Comparison of ENCODE assay signal across 8 cellular contexts in genomic region chr3:174440741-174441587, GRCh38.
DNase-seq lines count a peak whose midpoint lies in the region; ATAC-seq and TF ChIP-seq lines count a peak whose summit lies in the region.

No MANE protein-coding gene starts in this region.

- peak overlapping the region; percentile 100 for H4K8ac ChIP-seq in mesenchymal stem cell (ENCODE audit: low read length)

- POLR2A ChIA-PET in activated CD4-positive, alpha-beta memory T cell treated with anti-CD3 and anti-CD28 coated beads, Interleukin-2, amount 10 ng/mL, durations not matched to agents 7 days and 5 days (lab: Charles Lee) = no interaction called here

- peak overlapping the region; percentile 92 to 98 for H3K18ac ChIP-seq in mesenchymal stem cell (ENCODE audit: low read depth in 1 of 2, low read length in 2 of 2)

- peak overlapping the region; percentile 45 for H3K4me2 ChIP-seq in mesenchymal stem cell (ENCODE audit: low read length, poor library complexity, severe bottlenecking)

- DNase-seq in AML-193 (lab: John Stamatoyannopoulos, UW) (peak; percentile 44 to 72), NCI-H345 (lab: John Stamatoyannopoulos, UW) (peak; percentile 74), endodermal cell (peak; percentile 94), mesenchymal stem cell (peak; percentile 91)
- DNase-seq in activated CD4-positive, alpha-beta memory T cell treated with anti-CD3 and anti-CD28 coated beads, Interleukin-2, amount 10 ng/mL, durations not matched to agents 7 days and 5 days = peak; percentile 32
- DNase-seq in stimulated activated CD8-positive, alpha-beta memory T cell treated with anti-CD3 and anti-CD28 coated beads, Interleukin-12 subunit alpha, Interleukin-12 subunit beta, amount 100 ng/mL, for 1 hour (ENCODE audit: low read depth) = peak; percentile 9

- H3K36me3 ChIP-seq in endodermal cell (ENCODE audit: control insufficient read depth, insufficient read depth, low read length) (no peaks in the 10 kb centered on the region), mesenchymal stem cell (ENCODE audit: control insufficient read depth in 1 of 2, insufficient read depth in 2 of 2, low read depth in 1 of 2, low read length in 2 of 2) (no peaks in the 10 kb centered on the region)

- H3K27ac ChIP-seq in endodermal cell (ENCODE audit: low read depth, low read length) (peak overlapping the region; percentile 92), mesenchymal stem cell (ENCODE audit: low read length, poor library complexity, severe bottlenecking) (peak overlapping the region; percentile 97)

- H3K4me3 Mint-ChIP-seq in activated CD4-positive, alpha-beta memory T cell treated with anti-CD3 and anti-CD28 coated beads, Interleukin-2, amount 10 ng/mL, durations not matched to agents 7 days and 5 days = peak overlapping the region; percentile 61
- H3K4me3 Mint-ChIP-seq in endodermal cell = peak overlapping the region; percentile 66

- H2BK12ac ChIP-seq in mesenchymal stem cell (ENCODE audit: low read length in 2 of 2) = peak overlapping the region in 1 of 2 experiments; percentile 83

- H3K4me1 ChIP-seq in endodermal cell (ENCODE audit: control insufficient read depth, insufficient read depth, low read length) = peaks cover 5% of the 10 kb centered on the region
- H3K4me1 ChIP-seq in mesenchymal stem cell (ENCODE audit: control insufficient read depth, insufficient read depth, low read depth, low read length) = no peaks in the 10 kb centered on the region

- H3K9ac ChIP-seq in endodermal cell (ENCODE audit: extremely low read depth, low read length, poor library complexity, severe bottlenecking) = peak overlapping the region; percentile 54
- peak overlapping the region; percentile 97 for H3K9ac ChIP-seq in mesenchymal stem cell (ENCODE audit: low read length)

- no peak overlapping the region for H3K27ac Mint-ChIP-seq in activated CD4-positive, alpha-beta memory T cell treated with anti-CD3 and anti-CD28 coated beads, Interleukin-2, amount 10 ng/mL, durations not matched to agents 7 days and 5 days
- peak overlapping the region; percentile 82 for H3K27ac Mint-ChIP-seq in endodermal cell

- H3K14ac ChIP-seq in mesenchymal stem cell (ENCODE audit: low read length in 2 of 2) = peak overlapping the region in 1 of 2 experiments; percentile 96

- H3K27me3 ChIP-seq in endodermal cell (ENCODE audit: control insufficient read depth, insufficient read depth, low read length, poor library complexity, severe bottlenecking) = peaks cover 15% of the 10 kb centered on the region
- H3K27me3 ChIP-seq in mesenchymal stem cell (ENCODE audit: control insufficient read depth in 1 of 2, insufficient read depth in 1 of 2, low read length in 2 of 2) = no peaks in the 10 kb centered on the region

- peaks cover 26% of the 10 kb centered on the region for H3K27me3 Mint-ChIP-seq in activated CD4-positive, alpha-beta memory T cell treated with anti-CD3 and anti-CD28 coated beads, Interleukin-2, amount 10 ng/mL, durations not matched to agents 7 days and 5 days
- H3K27me3 Mint-ChIP-seq in endodermal cell (ENCODE audit: insufficient read depth) = peaks cover 10% of the 10 kb centered on the region

- H2BK5ac ChIP-seq in mesenchymal stem cell (ENCODE audit: low read depth, low read length, poor library complexity, severe bottlenecking) = peak overlapping the region; percentile 54

- H3K4ac ChIP-seq in mesenchymal stem cell (ENCODE audit: low read depth in 1 of 2, low read length in 2 of 2) = peak overlapping the region; percentile 29 to 88

- peak overlapping the region in 1 of 2 experiments; percentile 94 for H3K23ac ChIP-seq in mesenchymal stem cell (ENCODE audit: low read length in 2 of 2)

- peak overlapping the region; percentile 87 for H2BK15ac ChIP-seq in mesenchymal stem cell (ENCODE audit: low read depth, poor library complexity, severe bottlenecking)

- WGBS in endodermal cell (ENCODE audit: insufficient coverage in 1 of 2, insufficient read length in 1 of 2), 2 experiments = 0 to 1% methylated on average over 56 to 107 of the region's 107 CpGs
- under 1% methylated on average over 81 of the region's 107 CpGs for WGBS in mesenchymal stem cell

- H3K9me3 ChIP-seq in endodermal cell (ENCODE audit: control insufficient read depth, low read length) (no peaks in the 10 kb centered on the region), mesenchymal stem cell (ENCODE audit: control insufficient read depth, low read length) (no peaks in the 10 kb centered on the region)

- CTCF ChIA-PET in activated CD4-positive, alpha-beta memory T cell treated with anti-CD3 and anti-CD28 coated beads, Interleukin-2, amount 10 ng/mL, durations not matched to agents 7 days and 5 days (lab: Charles Lee) = no interaction called here

- H3K36me3 Mint-ChIP-seq in activated CD4-positive, alpha-beta memory T cell treated with anti-CD3 and anti-CD28 coated beads, Interleukin-2, amount 10 ng/mL, durations not matched to agents 7 days and 5 days (ENCODE audit: low read depth) = no peaks in the 10 kb centered on the region
- no peaks in the 10 kb centered on the region for H3K36me3 Mint-ChIP-seq in endodermal cell (ENCODE audit: low read depth)

- H3K79me1 ChIP-seq in mesenchymal stem cell (replicated peaks; ENCODE audit: low read length, poor library complexity, severe bottlenecking) = peaks cover 2% of the 10 kb centered on the region

- H2AK5ac ChIP-seq in mesenchymal stem cell (ENCODE audit: low read length, severe bottlenecking) = no peak overlapping the region

- H3K4me1 Mint-ChIP-seq in activated CD4-positive, alpha-beta memory T cell treated with anti-CD3 and anti-CD28 coated beads, Interleukin-2, amount 10 ng/mL, durations not matched to agents 7 days and 5 days = peaks cover 5% of the 10 kb centered on the region
- peaks cover 22% of the 10 kb centered on the region for H3K4me1 Mint-ChIP-seq in endodermal cell

- H2BK120ac ChIP-seq in mesenchymal stem cell (ENCODE audit: low read depth, low read length) = peak overlapping the region; percentile 98

- H3K4me3 ChIP-seq in endodermal cell (ENCODE audit: low read length) (peak overlapping the region; percentile 83), mesenchymal stem cell (ENCODE audit: insufficient read depth in 1 of 2, low read depth in 1 of 2, low read length in 2 of 2) (peak overlapping the region; percentile 89 to 91)

- peak; percentile 20 for TF ChIP-seq CTCF in endodermal cell (conservative IDR thresholded peaks at IDR 0.05)

- H4K91ac ChIP-seq in mesenchymal stem cell (ENCODE audit: low read length) = peak overlapping the region; percentile 85

- peak overlapping the region; percentile 97 for H2AFZ ChIP-seq in mesenchymal stem cell (ENCODE audit: low read depth, low read length)

- H3K9me3 Mint-ChIP-seq in activated CD4-positive, alpha-beta memory T cell treated with anti-CD3 and anti-CD28 coated beads, Interleukin-2, amount 10 ng/mL, durations not matched to agents 7 days and 5 days = no peaks in the 10 kb centered on the region
- H3K9me3 Mint-ChIP-seq in endodermal cell = no peaks in the 10 kb centered on the region

- ATAC-seq in GM19035 (IDR thresholded peaks at IDR 0.05; ENCODE audit: unreplicated experiment) (peak; percentile 72), HG03354 (IDR thresholded peaks at IDR 0.05; ENCODE audit: poor library complexity, severe bottlenecking, unreplicated experiment) (peak; percentile 78)

Comparison
In these comparisons a context has a peak if more than half of its experiments do, and no peak if none do; other contexts are left out.
1. Peak in every context shown above with its lines: DNase-seq, ATAC-seq, H3K4me3 ChIP-seq and H3K27ac ChIP-seq.
2. DNase-seq: peak in every context shown above with its lines; median percentile 94 in endodermal cell; 91 in mesenchymal stem cell; 74 in NCI-H345; 58 in AML-193; 32 in activated CD4-positive, alpha-beta memory T cell treated with anti-CD3 and anti-CD28 coated beads, Interleukin-2, amount 10 ng/mL, durations not matched to agents 7 days and 5 days; 9 in stimulated activated CD8-positive, alpha-beta memory T cell treated with anti-CD3 and anti-CD28 coated beads, Interleukin-12 subunit alpha, Interleukin-12 subunit beta, amount 100 ng/mL, for 1 hour.